13 cellular contexts compared by ENCODE assay signal in genomic region chr1:246218686-246219085, GRCh38.
"Had no signal": no experiment of that assay in that cellular context is flagged by ENCODE, and none has a peak within 500 bp of the region (broad histone marks: within the 10 kb centered on the region; RNA-seq: fewer than 3 reads in every experiment).

No MANE protein-coding gene starts in this region.

- H3K4me1 ChIP-seq: parathyroid adenoma had no signal

- DNase-seq: activated CD4-positive, alpha-beta memory T cell treated with anti-CD3 and anti-CD28 coated beads, Interleukin-2, amount 10 ng/mL, durations not matched to agents 7 days and 5 days; activated naive CD4-positive, alpha-beta T cell treated with anti-CD3 and anti-CD28 coated beads, Interleukin-2, amount 50 U/mL, for 16 hours; activated T-cell treated with anti-CD3 and anti-CD28 coated beads, Interleukin-2, amount 50 U/mL, for 24 hours; hippocampal formation; naive B cell; stimulated activated CD4-positive, alpha-beta T cell treated with anti-CD3 and anti-CD28 coated beads, Interleukin-2, amount 100 ng/mL, for 24 hours; stomach; WERI-Rb-1 had no signal

- H3K9me3 ChIP-seq: thoracic aorta had no signal

- H3K27ac ChIP-seq: parathyroid adenoma, thoracic aorta, WERI-Rb-1 had no signal

- H3K4me3 ChIP-seq: stomach, thoracic aorta had no signal

- H3K27me3 ChIP-seq: stomach had no signal

- H3K9ac ChIP-seq: parathyroid adenoma had no signal

- ATAC-seq: left lobe of liver had no signal

- H3K36me3 ChIP-seq: thoracic aorta, WERI-Rb-1 had no signal

- H2AFZ ChIP-seq: parathyroid adenoma had no signal

- H3K79me2 ChIP-seq: parathyroid adenoma had no signal

- FAIRE-seq: endometrium, keratinocyte had no signal
